Comparison of ENCODE assay signal across 8 cellular contexts in the genomic region with DNA sequence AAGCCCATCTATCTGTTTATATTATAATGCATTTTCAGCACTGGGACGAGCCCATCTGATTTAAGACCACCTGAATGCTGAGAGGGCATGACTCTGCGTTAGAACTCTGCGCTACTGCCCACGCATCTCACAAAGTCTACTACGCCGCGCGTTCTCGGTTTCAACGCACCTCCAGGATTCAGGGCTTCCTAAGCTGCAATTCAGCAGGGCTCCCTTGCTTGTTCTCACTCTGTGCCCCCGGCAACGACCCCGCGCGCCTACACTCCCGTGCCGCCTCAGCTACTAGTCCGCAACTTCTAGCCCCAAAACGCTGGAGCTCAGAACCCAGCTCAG.
DNase-seq lines count a peak whose midpoint lies in the region.

No MANE protein-coding gene starts in this region.

- no peaks in the 10 kb centered on the region for H3K9me3 ChIP-seq in muscle layer of colon (ENCODE audit: low read length)

- peak overlapping the region; percentile 77 to 94 for H3K4me3 ChIP-seq in muscle layer of colon (ENCODE audit: low read depth in 1 of 2, low read length in 2 of 2)

- peaks cover 10% of the 10 kb centered on the region for H3K4me1 ChIP-seq in muscle layer of colon (ENCODE audit: insufficient read depth, low read length)

- H3K27ac ChIP-seq in caudate nucleus (ENCODE audit: low read depth, low read length): peak overlapping the region; percentile 49
- peak overlapping the region; percentile 94 for H3K27ac ChIP-seq in muscle layer of colon (ENCODE audit: low read depth, low read length)

- DNase-seq in NCI-H1436 treated with DMSO at 0.1 percent for 48 hours (lab: John Stamatoyannopoulos, UW) (peak; percentile 56), NCI-H1436 (lab: John Stamatoyannopoulos, UW) (no peak), HS-27A (ENCODE audit: low read depth) (peak; percentile 12), caudate nucleus (lab: John Stamatoyannopoulos, UW) (peak in 5 of 61 donors; percentile 25 to 77 (median 71)), NCI-H524 treated with DMSO at 0.1 percent for 48 hours (lab: John Stamatoyannopoulos, UW) (no peak), NCI-H2196 (lab: John Stamatoyannopoulos, UW; ENCODE audit: unreplicated experiment) (no peak)
- no peak for DNase-seq in stimulated activated CD4-positive, alpha-beta T cell treated with anti-CD3 and anti-CD28 coated beads, Interleukin-4, amount 100 ng/mL, for 24 hours

- peak overlapping the region; percentile 46 for H3K9ac ChIP-seq in muscle layer of colon (ENCODE audit: low read length)

- H3K27me3 ChIP-seq in muscle layer of colon (ENCODE audit: control insufficient read depth in 1 of 2, insufficient read depth in 2 of 2, low read length in 2 of 2): no peaks in the 10 kb centered on the region

- H3K36me3 ChIP-seq in muscle layer of colon (ENCODE audit: insufficient read depth, low read length): no peaks in the 10 kb centered on the region

Comparison
In these comparisons a context has a peak if more than half of its experiments do, and no peak if none do; other contexts are left out.
1. DNase-seq: peak in NCI-H1436 treated with DMSO at 0.1 percent for 48 hours (single experiment) and HS-27A (single experiment); none in NCI-H1436 (single experiment), NCI-H524 treated with DMSO at 0.1 percent for 48 hours (single experiment), stimulated activated CD4-positive, alpha-beta T cell treated with anti-CD3 and anti-CD28 coated beads, Interleukin-4, amount 100 ng/mL, for 24 hours (single experiment) and NCI-H2196 (single experiment).